Comparison of ENCODE assay signal across 7 cellular contexts in the genomic region with DNA sequence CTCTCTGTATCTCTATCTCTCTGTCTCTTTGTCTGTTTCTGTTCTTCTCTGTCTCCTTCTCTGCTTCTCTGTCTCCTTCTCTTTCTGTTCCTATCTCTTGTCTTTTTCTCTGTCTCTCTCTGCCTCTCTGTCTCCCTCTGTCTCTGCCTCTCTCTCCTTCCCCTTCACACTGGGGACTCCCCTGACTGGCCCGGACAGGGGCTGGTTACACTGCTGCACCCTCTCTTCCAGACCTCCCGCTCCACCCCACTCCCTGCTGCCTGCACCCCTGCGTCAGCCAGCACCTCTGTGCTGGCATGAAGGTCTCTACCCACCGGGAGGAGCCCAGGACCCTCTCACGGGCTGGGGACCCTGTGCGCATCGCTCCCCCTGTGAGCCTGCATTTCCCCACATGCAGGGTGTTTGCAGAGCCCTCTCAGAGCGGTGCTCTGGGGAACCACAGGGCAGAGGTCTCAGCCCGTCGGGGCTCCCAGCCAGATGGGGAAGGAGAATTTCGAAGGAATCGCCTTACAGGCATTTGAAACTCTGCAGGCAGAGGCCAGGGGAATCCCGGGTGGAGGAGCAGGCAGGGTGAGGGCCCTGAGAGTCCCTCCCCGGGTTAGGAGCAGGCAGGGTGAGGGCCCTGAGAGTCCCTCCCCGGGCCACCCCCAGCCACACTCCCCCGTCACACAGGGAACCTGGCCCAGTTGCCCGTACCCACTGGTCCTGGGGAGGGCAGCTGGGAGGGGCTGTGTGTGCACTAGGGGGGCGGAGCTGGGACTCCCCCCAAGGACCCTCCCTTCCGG. TPM values are rescaled to one million over a fixed set of nuclear protein-coding genes. Genes with fewer than 3 reads are reported as not detected.
A peak's percentile ranks its signal among the peaks of the same experiment; 100 is the strongest.
DNase-seq lines count a peak whose midpoint lies in the region; ATAC-seq, FAIRE-seq and TF ChIP-seq lines count a peak whose summit lies in the region.

No MANE protein-coding gene starts in this region.

- H3K9me3 Mint-ChIP-seq in HFFc6 = no peaks in the 10 kb centered on the region
- peaks cover 0 to 2% (median 0%) of the 10 kb centered on the region in 11 donors for H3K9me3 Mint-ChIP-seq in naive thymus-derived CD4-positive, alpha-beta T cell

- H3K9me3 ChIP-seq in WERI-Rb-1 (ENCODE audit: severe bottlenecking) = no peaks in the 10 kb centered on the region
- H3K9me3 ChIP-seq in naive thymus-derived CD4-positive, alpha-beta T cell (ENCODE audit: control insufficient read depth in 2 of 3, low read length in 3 of 3) = no peaks in the 10 kb centered on the region

- intact Hi-C loops in naive thymus-derived CD4-positive, alpha-beta T cell (cut with micrococcal nuclease) = loop anchor here in 1 of 2 donors (2.0 kb wide), 1 partner anchor 16 kb away; the partner anchor contains the start of gene TCF3

- peak; percentile 94 for FAIRE-seq in GM12892 (lab: Jason Lieb, UNC)
- no peak for FAIRE-seq in HTR-8/SVneo (lab: Jason Lieb, UNC)

- H3K36me3 ChIP-seq in WERI-Rb-1 = no peaks in the 10 kb centered on the region
- H3K36me3 ChIP-seq in naive thymus-derived CD4-positive, alpha-beta T cell (ENCODE audit: control insufficient read depth in 2 of 3, insufficient read depth in 3 of 3, low read length in 3 of 3) = no peaks in the 10 kb centered on the region

- peaks cover 0 to 12% of the 10 kb centered on the region in 2 donors for H3K4me1 ChIP-seq in naive thymus-derived CD4-positive, alpha-beta T cell (ENCODE audit: control insufficient read depth in 2 of 2, insufficient read depth in 2 of 2, low read length in 2 of 2)

- no peak for TF ChIP-seq POLR2A in GM12892 (IDR thresholded peaks at IDR 0.05; ENCODE audit: low read depth, low read length)

- no peaks in the 10 kb centered on the region for H3K27me3 ChIP-seq in WERI-Rb-1 (ENCODE audit: insufficient read depth, low read depth, severe bottlenecking)
- peaks cover 2 to 11% of the 10 kb centered on the region in 2 donors for H3K27me3 ChIP-seq in naive thymus-derived CD4-positive, alpha-beta T cell (ENCODE audit: control insufficient read depth in 2 of 2, insufficient read depth in 2 of 2, low read length in 2 of 2)

- H3K4me3 ChIP-seq in WERI-Rb-1 (ENCODE audit: low read depth, low read length) = no peak overlapping the region; the same call in 1 of the 2 replicates
- H3K4me3 ChIP-seq in naive thymus-derived CD4-positive, alpha-beta T cell (ENCODE audit: low read length) = no peak overlapping the region

- DNase-seq in GM12892 (ENCODE audit: insufficient read length) = no peak
- DNase-seq in HFFc6 = no peak
- DNase-seq in WERI-Rb-1 = peak; percentile 60
- peak in 1 of 9 donors; percentile 23 for DNase-seq in naive thymus-derived CD4-positive, alpha-beta T cell
- no peak for DNase-seq in NCI-H1436 (lab: John Stamatoyannopoulos, UW)
- no peak for DNase-seq in HTR-8/SVneo (ENCODE audit: insufficient read length, low spot score)

- CTCF ChIA-PET in naive thymus-derived CD4-positive, alpha-beta T cell (lab: Charles Lee) = interaction anchor here (1.0 kb wide), 1 partner anchor 122 kb away, joined by 3 read pairs; no protein-coding TSS in a partner anchor

- ATAC-seq in naive thymus-derived CD4-positive, alpha-beta T cell = peak; percentile 47
- no peak for ATAC-seq in HG03469 (IDR thresholded peaks at IDR 0.05; ENCODE audit: unreplicated experiment)

- H3K27ac ChIP-seq in WERI-Rb-1 = peak overlapping the region; percentile 62
- no peak overlapping the region for H3K27ac ChIP-seq in naive thymus-derived CD4-positive, alpha-beta T cell (ENCODE audit: low read depth, low read length)

- H3K4me1 Mint-ChIP-seq in HFFc6 (ENCODE audit: low read depth) = peaks cover 10% of the 10 kb centered on the region
- H3K4me1 Mint-ChIP-seq in naive thymus-derived CD4-positive, alpha-beta T cell = peaks cover 6 to 20% (median 10%) of the 10 kb centered on the region in 7 donors

- no peak for TF ChIP-seq CTCF in HFFc6 (IDR thresholded peaks at IDR 0.05)
- no peak for TF ChIP-seq CTCF in WERI-Rb-1 (IDR thresholded peaks at IDR 0.05; ENCODE audit: low read depth, low read length)

- H3K36me3 Mint-ChIP-seq in HFFc6 (ENCODE audit: low read depth) = no peaks in the 10 kb centered on the region
- H3K36me3 Mint-ChIP-seq in naive thymus-derived CD4-positive, alpha-beta T cell = peaks cover 0 to 6% (median 0%) of the 10 kb centered on the region in 5 donors

- H3K27ac Mint-ChIP-seq in HFFc6 = no peak overlapping the region
- H3K27ac Mint-ChIP-seq in naive thymus-derived CD4-positive, alpha-beta T cell = peak overlapping the region in 1 of 9 donors; percentile 71

- peak overlapping the region; percentile 16; the same call in 1 of the 2 replicates for H3K4me3 Mint-ChIP-seq in HFFc6
- peak overlapping the region in 4 of 10 donors; percentile 10 to 35 (median 32) for H3K4me3 Mint-ChIP-seq in naive thymus-derived CD4-positive, alpha-beta T cell

- H3K27me3 Mint-ChIP-seq in HFFc6 (ENCODE audit: insufficient read depth) = peaks cover 25% of the 10 kb centered on the region
- peaks cover 20 to 42% (median 28%) of the 10 kb centered on the region in 5 donors for H3K27me3 Mint-ChIP-seq in naive thymus-derived CD4-positive, alpha-beta T cell

- POLR2A ChIA-PET in naive thymus-derived CD4-positive, alpha-beta T cell (lab: Charles Lee) = no interaction called here

RNA-seq across cellular contexts. Expression of gene TCF3, which starts 16.1 kb away (rescaled TPM):
- 122 TPM for polyA plus RNA-seq in GM12892 (2012; ENCODE audit: missing spikeins)
- total RNA-seq in HFFc6 (2021; fragmentation: NEBNext Ultra II Directional; extraction: Animal tissue kit (Norgen Biotek cat#: 25700)) = 100 to 1,000 TPM in 1 of 6 experiments, 10 to 100 TPM in 5; 74.9 to 102 (median 82.0) TPM
- total RNA-seq in naive thymus-derived CD4-positive, alpha-beta T cell = 10 to 100 TPM; 66.6 to 83.6 (median 78.3) TPM
- 10 to 100 TPM in 1 of 2 donors, 1 to 10 TPM in 1; 5.8 to 15.6 TPM for polyA plus RNA-seq in naive thymus-derived CD4-positive, alpha-beta T cell
